9 cellular contexts compared by ENCODE assay signal in genomic region chr19:54464624-54465266, GRCh38. TPM values are rescaled to one million over a fixed set of nuclear protein-coding genes. Genes with fewer than 3 reads are reported as not detected.
A peak's percentile ranks its signal among the peaks of the same experiment; 100 is the strongest.
DNase-seq lines count a peak whose midpoint lies in the region; ATAC-seq and TF ChIP-seq lines count a peak whose summit lies in the region.
"Had no signal": no experiment of that assay in that cellular context is flagged by ENCODE, and none has a peak within 500 bp of the region (broad histone marks: within the 10 kb centered on the region; RNA-seq: fewer than 3 reads in every experiment).

No MANE protein-coding gene starts in this region.

- peaks cover 24% of the 10 kb centered on the region for H3K4me1 Mint-ChIP-seq in Caco-2 (ENCODE audit: low read depth, unreplicated experiment)
- peaks cover 35% of the 10 kb centered on the region for H3K4me1 Mint-ChIP-seq in stimulated activated effector memory CD8-positive, alpha-beta T cell treated with anti-CD3 and anti-CD28 coated beads, Interleukin-12 subunit alpha, Interleukin-12 subunit beta, amount 100 ng/mL, for 72 hours

- H3K4me3 ChIP-seq in Caco-2 (ENCODE audit: low read depth, low read length) (peak overlapping the region; percentile 81), OCI-LY7 (ENCODE audit: low read depth, low read length, poor library complexity, severe bottlenecking) (peak overlapping the region; percentile 76), esophagus squamous epithelium (peak overlapping the region; percentile 56 to 84 (median 68)), muscle layer of duodenum (ENCODE audit: low read depth in 1 of 2, low read length in 2 of 2) (peak overlapping the region; percentile 60 to 69)

- no peak for TF ChIP-seq CTCF in Caco-2 (IDR thresholded peaks at IDR 0.05; ENCODE audit: insufficient read depth in 1 of 2, low read depth in 1 of 2, low read length in 1 of 2, severe bottlenecking in 1 of 2, unreplicated experiment in 1 of 2)
- TF ChIP-seq CTCF in OCI-LY7 (conservative IDR thresholded peaks at IDR 0.05; ENCODE audit: low read length), result 0 out of 2 replicates have a peak, but pooled peaks have one; percentile 22
- TF ChIP-seq CTCF in esophagus squamous epithelium (IDR thresholded peaks at IDR 0.05), result peak in 3 of 6 experiments; percentile 18 to 22 (median 20)

- DNase-seq in Caco-2, result peak; percentile 96
- peak; percentile 94 for DNase-seq in OCI-LY7 (ENCODE audit: low spot score)
- DNase-seq in activated T-cell treated with anti-CD3 and anti-CD28 coated beads, Interleukin-2, amount 50 U/mL, for 48 hours, result peak; percentile 88 to 90
- DNase-seq in esophagus squamous epithelium (lab: John Stamatoyannopoulos, UW), result peak; percentile 77
- peak in 1 of 2 donors; percentile 92 for DNase-seq in stimulated activated effector memory CD8-positive, alpha-beta T cell treated with anti-CD3 and anti-CD28 coated beads, Interleukin-12 subunit alpha, Interleukin-12 subunit beta, amount 100 ng/mL, for 72 hours (ENCODE audit: low spot score in 2 of 2)

- 0 out of 2 replicates have a peak, but pooled peaks cover under 1% of the 10 kb centered on the region for H3K36me3 ChIP-seq in Caco-2 (ENCODE audit: control insufficient read depth, insufficient read depth, low read length)
- peaks cover 28% of the 10 kb centered on the region for H3K36me3 ChIP-seq in OCI-LY7 (ENCODE audit: insufficient read depth, low read length)
- peaks cover 11 to 26% (median 14%) of the 10 kb centered on the region in 3 donors for H3K36me3 ChIP-seq in esophagus squamous epithelium
- H3K36me3 ChIP-seq in muscle layer of duodenum (ENCODE audit: control insufficient read depth in 1 of 2, insufficient read depth in 2 of 2, low read length in 2 of 2), result peaks cover 5 to 22% of the 10 kb centered on the region in 2 donors

- peak overlapping the region; percentile 92 for H3K4me3 Mint-ChIP-seq in Caco-2 (ENCODE audit: unreplicated experiment)
- peak overlapping the region; percentile 81 for H3K4me3 Mint-ChIP-seq in stimulated activated effector memory CD8-positive, alpha-beta T cell treated with anti-CD3 and anti-CD28 coated beads, Interleukin-12 subunit alpha, Interleukin-12 subunit beta, amount 100 ng/mL, for 72 hours

- no peaks in the 10 kb centered on the region for H3K9me3 Mint-ChIP-seq in Caco-2 (ENCODE audit: unreplicated experiment)
- H3K9me3 Mint-ChIP-seq in stimulated activated effector memory CD8-positive, alpha-beta T cell treated with anti-CD3 and anti-CD28 coated beads, Interleukin-12 subunit alpha, Interleukin-12 subunit beta, amount 100 ng/mL, for 72 hours, result no peaks in the 10 kb centered on the region

- H4K20me1 ChIP-seq in OCI-LY7 (ENCODE audit: insufficient read depth, low read length), result no peaks in the 10 kb centered on the region; the same call in 1 of the 2 replicates

- no peaks in the 10 kb centered on the region for H3K9me2 ChIP-seq in OCI-LY7 (ENCODE audit: insufficient read depth, low read length)

- peak overlapping the region; percentile 84 for H2AFZ ChIP-seq in OCI-LY7 (ENCODE audit: low read length)

- H3K4me1 ChIP-seq in Caco-2 (peaks cover 19% of the 10 kb centered on the region), OCI-LY7 (ENCODE audit: insufficient read depth, low read length, poor library complexity, severe bottlenecking) (peaks cover 20% of the 10 kb centered on the region), esophagus squamous epithelium (peaks cover 22 to 70% (median 28%) of the 10 kb centered on the region in 3 donors), muscle layer of duodenum (ENCODE audit: control insufficient read depth in 1 of 2, insufficient read depth in 2 of 2, low read length in 2 of 2) (peaks cover 4 to 33% of the 10 kb centered on the region in 2 donors)

- H3K36me3 Mint-ChIP-seq in Caco-2 (ENCODE audit: insufficient read depth, unreplicated experiment), result peaks cover 61% of the 10 kb centered on the region
- H3K36me3 Mint-ChIP-seq in stimulated activated effector memory CD8-positive, alpha-beta T cell treated with anti-CD3 and anti-CD28 coated beads, Interleukin-12 subunit alpha, Interleukin-12 subunit beta, amount 100 ng/mL, for 72 hours, result peaks cover 35% of the 10 kb centered on the region

- 0% methylated on average over 7 of the region's 61 CpGs; no CpG with 5 or more reads in 1 of the 2 donors for WGBS in esophagus squamous epithelium, 2 donors

- POLR2A ChIA-PET in Caco-2 (lab: Charles Lee) (interaction anchor here (0.9 kb wide), 1 partner anchor 16 kb away, joined by 4 read pairs; the partner anchor contains the start of gene LENG8), OCI-LY7 (lab: Charles Lee) (no interaction called here)

- peak overlapping the region; percentile 88 for H3K4me2 ChIP-seq in OCI-LY7 (ENCODE audit: low read length)

- H3K27me3 Mint-ChIP-seq in Caco-2 (ENCODE audit: insufficient read depth, unreplicated experiment), result no peaks in the 10 kb centered on the region

- intact Hi-C loops in Caco-2 (cut with micrococcal nuclease; ENCODE audit: unreplicated experiment), result loop anchor here (1.0 to 5.0 kb wide), 3 partner anchors 15 to 1678 kb away; partner anchors contain the start of genes LENG8, TSEN34 and ZNF444
- intact Hi-C loops in OCI-LY7 (cut with micrococcal nuclease; ENCODE audit: unreplicated experiment), result loop anchor here (1.0 kb wide), 1 partner anchor 15 kb away; the partner anchor contains the start of gene LENG8
- intact Hi-C loops in esophagus squamous epithelium (cut with DNase I), result no loop called here

- CTCF ChIA-PET in Caco-2 (lab: Charles Lee), result no interaction called here
- CTCF ChIA-PET in OCI-LY7 (lab: Charles Lee; ENCODE audit: unreplicated experiment), result no interaction called here

- peak in 2 of 4 donors; percentile 11 to 64 for TF ChIP-seq POLR2A in esophagus squamous epithelium (IDR thresholded peaks at IDR 0.05)

- H3K27ac Mint-ChIP-seq in Caco-2 (ENCODE audit: unreplicated experiment), result peak overlapping the region; percentile 99
- peak overlapping the region; percentile 92 for H3K27ac Mint-ChIP-seq in stimulated activated effector memory CD8-positive, alpha-beta T cell treated with anti-CD3 and anti-CD28 coated beads, Interleukin-12 subunit alpha, Interleukin-12 subunit beta, amount 100 ng/mL, for 72 hours

- H3K27me3 ChIP-seq in Caco-2 (replicated peaks; ENCODE audit: control insufficient read depth, insufficient read depth, low read length) (no peaks in the 10 kb centered on the region), esophagus squamous epithelium (peaks cover 0 to 7% (median 0%) of the 10 kb centered on the region in 4 donors), muscle layer of duodenum (ENCODE audit: low read depth, low read length) (no peaks in the 10 kb centered on the region)

- H3K9me3 ChIP-seq in Caco-2 (no peaks in the 10 kb centered on the region), OCI-LY7 (ENCODE audit: low read length) (no peaks in the 10 kb centered on the region), esophagus squamous epithelium (no peaks in the 10 kb centered on the region), muscle layer of duodenum (ENCODE audit: control insufficient read depth in 1 of 2, low read length in 2 of 2) (no peaks in the 10 kb centered on the region)

- no peaks in the 10 kb centered on the region for H3K79me2 ChIP-seq in OCI-LY7 (ENCODE audit: insufficient read depth, low read depth, low read length)

- H3K27ac ChIP-seq in OCI-LY7 (ENCODE audit: low read depth, low read length, poor library complexity, severe bottlenecking) (peak overlapping the region; percentile 92), esophagus squamous epithelium (peak overlapping the region; percentile 95 to 100 (median 100)), muscle layer of duodenum (ENCODE audit: low read length) (peak overlapping the region; percentile 77)

- ATAC-seq in GM19438 (IDR thresholded peaks at IDR 0.05; ENCODE audit: low read depth, unreplicated experiment) (peak; percentile 45), HG03521 (IDR thresholded peaks at IDR 0.05; ENCODE audit: unreplicated experiment) (peak; percentile 36)
- peak; percentile 70 for ATAC-seq in stimulated activated effector memory CD8-positive, alpha-beta T cell treated with anti-CD3 and anti-CD28 coated beads, Interleukin-12 subunit alpha, Interleukin-12 subunit beta, amount 100 ng/mL, for 72 hours

- no TSS peak for BruUV-seq in Caco-2 (replicated peaks; lab: Mats Ljungman, UMichigan)
- no TSS peak for BruUV-seq in OCI-LY7 (replicated peaks; lab: Mats Ljungman, UMichigan)

RNA-seq across cellular contexts. Expression of gene LENG9, which starts 1.2 kb away (rescaled TPM):
- 6.7 and 6.9 TPM in 2 replicates for total RNA-seq in Caco-2 (2022)
- total RNA-seq in OCI-LY7 (2014; rRNA removed; shearing (Covaris generic)), result 4.1 and 6.0 TPM in 2 replicates
- total RNA-seq in OCI-LY7 (2022), result 1.8 and 3.6 TPM in 2 replicates
- total RNA-seq in esophagus squamous epithelium, result 10 to 100 TPM in 2 of 4 donors, 1 to 10 TPM in 2; 8.1 to 13.1 (median 10.1) TPM

RNA-seq across cellular contexts. Expression of gene CDC42EP5, which starts 8.4 kb away (rescaled TPM):
- total RNA-seq in Caco-2 (2022) (7.1 and 8.6 TPM in 2 replicates), OCI-LY7 (2022) (not detected in 2 replicates), esophagus squamous epithelium (10 to 100 TPM in 2 of 4 donors, 1 to 10 TPM in 2; 6.0 to 39.4 (median 9.8) TPM)
- total RNA-seq in OCI-LY7 (2014; rRNA removed; shearing (Covaris generic)), result not detected in 2 replicates

RNA-seq across cellular contexts. Expression of gene LENG8, which starts 15.7 kb away (rescaled TPM):
- total RNA-seq in Caco-2 (2022) (143 and 148 TPM in 2 replicates), OCI-LY7 (2022) (137 and 170 TPM in 2 replicates), esophagus squamous epithelium (10 to 100 TPM; 22.9 to 95.2 (median 49.6) TPM)
- 55.7 and 63.2 TPM in 2 replicates for total RNA-seq in OCI-LY7 (2014; rRNA removed; shearing (Covaris generic))

RNA-seq across cellular contexts. Expression of gene LAIR2, which starts 37.9 kb away (rescaled TPM):
- total RNA-seq in Caco-2 (2022) (not detected in 2 replicates), OCI-LY7 (2022) (not detected in 2 replicates), esophagus squamous epithelium (not detected)
- not detected in 2 replicates for total RNA-seq in OCI-LY7 (2014; rRNA removed; shearing (Covaris generic))
- total RNA-seq: subcutaneous adipose tissue had no signal

RNA-seq across cellular contexts. Expression of gene TTYH1, which starts 49.5 kb away (rescaled TPM):
- total RNA-seq in Caco-2 (2022) (not detected in 2 replicates), OCI-LY7 (2022) (0.53 TPM in 1 of 2 replicates, not detected in the other), esophagus squamous epithelium (1 to 10 TPM in 2 of 4 donors, under 1 TPM in 1, not detected in 1; 0.44 to 4.4 (median 2.0) TPM)
- total RNA-seq in OCI-LY7 (2014; rRNA removed; shearing (Covaris generic)), result not detected in 2 replicates
